Comparison of ENCODE assay signal across 12 cellular contexts in the genomic region with DNA sequence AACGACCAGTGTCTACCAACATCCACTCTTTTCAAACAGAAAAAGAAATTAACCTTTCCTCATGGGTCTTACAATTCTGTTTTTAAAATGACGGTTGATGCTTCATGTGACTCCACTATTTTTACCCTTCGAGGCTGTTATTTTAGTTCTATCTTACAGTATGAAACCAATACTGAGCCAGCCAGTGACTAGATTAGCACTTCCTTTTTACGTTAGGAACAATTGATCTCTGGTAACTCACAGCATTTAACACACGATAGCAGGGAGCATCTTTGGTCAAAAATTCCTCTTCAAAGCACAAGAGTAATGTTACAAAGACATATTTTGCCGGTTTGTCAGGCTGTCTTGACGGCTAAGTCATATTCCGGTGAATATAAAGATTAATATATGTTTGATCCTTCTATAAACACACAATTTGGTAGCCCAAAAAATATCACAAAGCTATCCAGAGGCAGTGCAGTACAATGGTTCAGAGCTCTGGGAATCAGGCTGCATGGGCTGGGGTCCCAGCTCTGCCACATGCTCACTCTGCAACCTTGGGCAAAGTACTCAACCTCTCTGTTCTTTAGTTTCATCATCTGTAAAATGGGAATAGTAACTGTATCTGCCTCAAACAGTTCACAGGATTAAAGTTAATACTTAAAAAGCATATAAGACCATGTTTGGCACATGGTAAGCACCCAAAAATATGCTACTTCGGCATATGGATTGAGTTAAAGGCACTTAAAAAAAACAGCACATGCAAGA.
DNase-seq lines count a peak whose midpoint lies in the region; ATAC-seq and TF ChIP-seq lines count a peak whose summit lies in the region.
"Had no signal": no experiment of that assay in that cellular context is flagged by ENCODE, and none has a peak within 500 bp of the region (broad histone marks: within the 10 kb centered on the region; RNA-seq: fewer than 3 reads in every experiment).

No MANE protein-coding gene starts in this region.

- no peaks in the 10 kb centered on the region for H3K79me2 ChIP-seq in GM23338 (replicated peaks; ENCODE audit: insufficient read depth)

- H3K4me3 Mint-ChIP-seq in GM23338: no peak overlapping the region
- H3K4me3 Mint-ChIP-seq in CD8-positive, alpha-beta T cell: no peak overlapping the region
- H3K4me3 Mint-ChIP-seq: activated CD4-positive, alpha-beta T cell treated with anti-CD3 and anti-CD28 coated beads, Interleukin-2, amount 10 ng/mL, durations not matched to agents 24 days and 14 days had no signal

- H3K4me2 ChIP-seq in GM23338: no peak overlapping the region

- DNase-seq in hippocampal formation (lab: John Stamatoyannopoulos, UW): no peak
- DNase-seq in GM23338 (ENCODE audit: low spot score): no peak
- DNase-seq in CD8-positive, alpha-beta T cell: no peak
- DNase-seq in NCI-H2107 (lab: John Stamatoyannopoulos, UW): no peak
- DNase-seq: activated CD4-positive, alpha-beta T cell treated with anti-CD3 and anti-CD28 coated beads, Interleukin-2, amount 10 ng/mL, durations not matched to agents 24 days and 14 days; islet precursor cell; ovary had no signal

- H3K4me3 ChIP-seq in GM08714 (ENCODE audit: low read length) (peak overlapping the region; percentile 73), GM23338 (no peak overlapping the region)
- H3K4me3 ChIP-seq in CD8-positive, alpha-beta T cell (ENCODE audit: low read depth, low read length): no peak overlapping the region
- H3K4me3 ChIP-seq: ovary had no signal

- peaks cover 12% of the 10 kb centered on the region for H3K4me1 ChIP-seq in GM23338 (ENCODE audit: insufficient read depth)
- no peaks in the 10 kb centered on the region for H3K4me1 ChIP-seq in CD8-positive, alpha-beta T cell (ENCODE audit: insufficient read depth, low read length)

- CTCF ChIA-PET in CD8-positive, alpha-beta T cell (lab: Charles Lee): no interaction called here

- H3K27ac Mint-ChIP-seq in GM23338: no peak overlapping the region
- no peak overlapping the region for H3K27ac Mint-ChIP-seq in CD8-positive, alpha-beta T cell
- H3K27ac Mint-ChIP-seq: activated CD4-positive, alpha-beta T cell treated with anti-CD3 and anti-CD28 coated beads, Interleukin-2, amount 10 ng/mL, durations not matched to agents 24 days and 14 days had no signal

- intact Hi-C loops in CD8-positive, alpha-beta T cell (cut with DNase I, micrococcal nuclease): no loop called here

- H2AFZ ChIP-seq in GM23338: no peak overlapping the region

- no peaks in the 10 kb centered on the region for H4K20me1 ChIP-seq in GM23338 (replicated peaks; ENCODE audit: insufficient read depth)

- H3F3A ChIP-seq in GM23338 (replicated peaks; ENCODE audit: low read depth): no peaks in the 10 kb centered on the region

- H3K4me1 Mint-ChIP-seq in GM23338: peaks cover 15% of the 10 kb centered on the region
- H3K4me1 Mint-ChIP-seq in CD8-positive, alpha-beta T cell (ENCODE audit: low read depth): peaks cover 9% of the 10 kb centered on the region
- H3K4me1 Mint-ChIP-seq: activated CD4-positive, alpha-beta T cell treated with anti-CD3 and anti-CD28 coated beads, Interleukin-2, amount 10 ng/mL, durations not matched to agents 24 days and 14 days had no signal

- H3K9me3 ChIP-seq in CD8-positive, alpha-beta T cell (ENCODE audit: low read length): no peaks in the 10 kb centered on the region
- H3K9me3 ChIP-seq: ovary had no signal

- H3K36me3 Mint-ChIP-seq in GM23338 (ENCODE audit: low read depth): no peaks in the 10 kb centered on the region
- H3K36me3 Mint-ChIP-seq in CD8-positive, alpha-beta T cell: no peaks in the 10 kb centered on the region

- H3K27ac ChIP-seq in GM23338 (ENCODE audit: low read depth): no peak overlapping the region
- H3K27ac ChIP-seq in CD8-positive, alpha-beta T cell (ENCODE audit: low read depth, low read length): no peak overlapping the region
- H3K27ac ChIP-seq: epithelial cell of prostate, ovary had no signal

- no peak for TF ChIP-seq CTCF in GM23338 (conservative IDR thresholded peaks at IDR 0.05; ENCODE audit: low read depth in 2 of 2)
- no peak for TF ChIP-seq CTCF in CD8-positive, alpha-beta T cell (IDR thresholded peaks at IDR 0.05)

- H3K36me3 ChIP-seq in GM23338 (ENCODE audit: insufficient read depth): no peaks in the 10 kb centered on the region
- H3K36me3 ChIP-seq in CD8-positive, alpha-beta T cell (ENCODE audit: insufficient read depth, low read length): no peaks in the 10 kb centered on the region
- H3K36me3 ChIP-seq: ovary had no signal

- H3K9me2 ChIP-seq in GM23338 (ENCODE audit: insufficient read depth): no peaks in the 10 kb centered on the region

- H3K27me3 ChIP-seq in GM23338 (ENCODE audit: insufficient read depth): no peaks in the 10 kb centered on the region
- no peaks in the 10 kb centered on the region for H3K27me3 ChIP-seq in CD8-positive, alpha-beta T cell (ENCODE audit: insufficient read depth, low read length)
- H3K27me3 ChIP-seq: ovary had no signal

- no peaks in the 10 kb centered on the region; the same call in 2 of the 3 replicates for H3K9me3 Mint-ChIP-seq in GM23338
- H3K9me3 Mint-ChIP-seq in CD8-positive, alpha-beta T cell: no peaks in the 10 kb centered on the region
- H3K9me3 Mint-ChIP-seq: activated CD4-positive, alpha-beta T cell treated with anti-CD3 and anti-CD28 coated beads, Interleukin-2, amount 10 ng/mL, durations not matched to agents 24 days and 14 days had no signal

- H3K27me3 Mint-ChIP-seq in GM23338 (ENCODE audit: insufficient read depth, low read depth, poor library complexity): peaks cover 3% of the 10 kb centered on the region
- H3K27me3 Mint-ChIP-seq in CD8-positive, alpha-beta T cell (ENCODE audit: low read depth): no peaks in the 10 kb centered on the region
- H3K27me3 Mint-ChIP-seq: activated CD4-positive, alpha-beta T cell treated with anti-CD3 and anti-CD28 coated beads, Interleukin-2, amount 10 ng/mL, durations not matched to agents 24 days and 14 days had no signal

- ATAC-seq in GM19328 (IDR thresholded peaks at IDR 0.05; ENCODE audit: unreplicated experiment): peak; percentile 69
- ATAC-seq in HG02840 (IDR thresholded peaks at IDR 0.05; ENCODE audit: low FRiP score, unreplicated experiment): peak; percentile 70
- ATAC-seq in HG03571 (IDR thresholded peaks at IDR 0.05; ENCODE audit: unreplicated experiment): peak; percentile 73
- no peak for ATAC-seq in GM23338
- ATAC-seq in CD8-positive, alpha-beta T cell: no peak

- POLR2A ChIA-PET in CD8-positive, alpha-beta T cell (lab: Charles Lee): no interaction called here

TF ChIP-seq in GM23338, 12 proteins besides CTCF, POLR2A, EP300 and RAD21:
- TF ChIP-seq CREB1 (CRISPR knock-in tag; IDR thresholded peaks at IDR 0.05; ENCODE audit: low read depth): no peak
- TF ChIP-seq EZH2phosphoT487 (IDR thresholded peaks at IDR 0.05; ENCODE audit: unreplicated experiment): no peak

Comparison
In these comparisons a context has a peak if more than half of its experiments do, and no peak if none do; other contexts are left out.
1. ATAC-seq: peak in GM19328 (single experiment), HG02840 (single experiment) and HG03571 (single experiment); none in GM23338 (single experiment) and CD8-positive, alpha-beta T cell (single experiment).